ENCODE assay signal across 10 cellular contexts in genomic region chr6:134870677-134871498, GRCh38.
DNase-seq lines count a peak whose midpoint lies in the region; ATAC-seq and TF ChIP-seq lines count a peak whose summit lies in the region.
"Had no signal": no experiment of that assay in that cellular context is flagged by ENCODE, and none has a peak within 500 bp of the region (broad histone marks: within the 10 kb centered on the region; RNA-seq: fewer than 3 reads in every experiment).

No MANE protein-coding gene starts in this region.

- no peak overlapping the region for H3K4me3 ChIP-seq in KMS-11 (IDR thresholded peaks at IDR 0.05; ENCODE audit: insufficient read depth, low read depth, low read length)
- H3K4me3 ChIP-seq: psoas muscle, thoracic aorta had no signal

- no peaks in the 10 kb centered on the region for H3K79me2 ChIP-seq in KMS-11 (ENCODE audit: insufficient read depth, low read depth)

- H3K4me2 ChIP-seq in KMS-11 = peak overlapping the region; percentile 58

- DNase-seq in germinal center (ENCODE audit: low spot score) (peak; percentile 28), HuH-7.5 (ENCODE audit: low spot score) (no peak), NCI-H128 (lab: John Stamatoyannopoulos, UW; ENCODE audit: unreplicated experiment) (no peak), NCI-H2196 treated with DMSO at 0.1 percent for 48 hours (lab: John Stamatoyannopoulos, UW; ENCODE audit: unreplicated experiment) (no peak)
- no peak for DNase-seq in activated naive CD4-positive, alpha-beta T cell treated with Interleukin-2 at 50 U/mL for 16 hours
- DNase-seq: psoas muscle had no signal

- H4K20me1 ChIP-seq in KMS-11 (ENCODE audit: insufficient read depth) = no peaks in the 10 kb centered on the region

- no peaks in the 10 kb centered on the region for H3K36me3 ChIP-seq in KMS-11 (ENCODE audit: insufficient read depth)
- H3K36me3 ChIP-seq: thoracic aorta had no signal

- H3K4me1 ChIP-seq in KMS-11 (ENCODE audit: low read depth, poor library complexity, severe bottlenecking) = peaks cover 77% of the 10 kb centered on the region
- H3K4me1 ChIP-seq: psoas muscle had no signal

- peak overlapping the region; percentile 49; the same call in 1 of the 2 replicates for H3K9ac ChIP-seq in KMS-11

- peak overlapping the region; percentile 32; the same call in 1 of the 2 replicates for H2AFZ ChIP-seq in KMS-11 (ENCODE audit: low read depth)

- H3K27ac ChIP-seq in KMS-11 = peak overlapping the region; percentile 88
- H3K27ac ChIP-seq: psoas muscle, thoracic aorta had no signal

- ATAC-seq in GM18873 (IDR thresholded peaks at IDR 0.05; ENCODE audit: low FRiP score, unreplicated experiment) (peak; percentile 92), HG02588 (IDR thresholded peaks at IDR 0.05; ENCODE audit: unreplicated experiment) (peak; percentile 88)

- no peak for TF ChIP-seq CTCF in KMS-11 (conservative IDR thresholded peaks at IDR 0.05; ENCODE audit: low read depth, low read length)

- H3K27me3 ChIP-seq in KMS-11 (ENCODE audit: insufficient read depth, low read depth) = no peaks in the 10 kb centered on the region
